In genomic region chr9:111997831-111998230, GRCh38 we compare ENCODE assay signal across 28 cellular contexts.
"Had no signal": no experiment of that assay in that cellular context is flagged by ENCODE, and none has a peak within 500 bp of the region (broad histone marks: within the 10 kb centered on the region; RNA-seq: fewer than 3 reads in every experiment).

No MANE protein-coding gene starts in this region.

- H3K36me3 Mint-ChIP-seq: activated CD4-positive, alpha-beta memory T cell treated with anti-CD3 and anti-CD28 coated beads for 36 hours; activated naive CD4-positive, alpha-beta T cell treated with anti-CD3 and anti-CD28 coated beads, Interleukin-2, amount 50 U/mL, for 72 hours; brain had no signal

- H3K27ac ChIP-seq: ascending aorta, breast epithelium, cardiac muscle cell, colonic mucosa had no signal

- H3K27me3 ChIP-seq: ascending aorta, breast epithelium, cardiac muscle cell, colonic mucosa had no signal

- H3K4me3 ChIP-seq: ascending aorta, breast epithelium, cardiac muscle cell, colonic mucosa had no signal

- H3K4me1 Mint-ChIP-seq: brain had no signal

- ATAC-seq: activated CD4-positive, alpha-beta T cell treated with anti-CD3 and anti-CD28 coated beads for 36 hours; activated CD8-positive, alpha-beta T cell treated with anti-CD3 and anti-CD28 coated beads, Interleukin-2, amount 10 ng/mL, durations not matched to agents 7 days and 5 days; activated naive CD4-positive, alpha-beta T cell treated with anti-CD3 and anti-CD28 coated beads, Interleukin-2, amount 50 U/mL, for 72 hours; activated T-cell treated with anti-CD3 and anti-CD28 coated beads, Interleukin-2, amount 50 U/mL, for 4 hours; activated T-helper 17 cell treated with anti-CD3 and anti-CD28 coated beads, Interleukin-2, amount 50 U/mL, for 72 hours; esophagus mucosa; T-helper 17 cell had no signal

- H3K4me3 Mint-ChIP-seq: activated CD4-positive, alpha-beta memory T cell treated with anti-CD3 and anti-CD28 coated beads for 36 hours; activated CD4-positive, alpha-beta T cell treated with anti-CD3 and anti-CD28 coated beads for 36 hours; activated CD4-positive, alpha-beta T cell treated with anti-CD3 and anti-CD28 coated beads, Interleukin-2, amount 10 ng/mL, durations not matched to agents 24 days and 14 days; activated CD8-positive, alpha-beta T cell treated with anti-CD3 and anti-CD28 coated beads, Interleukin-2, amount 10 ng/mL, durations not matched to agents 7 days and 5 days; activated naive CD8-positive, alpha-beta T cell treated with anti-CD3 and anti-CD28 coated beads, Interleukin-2, amount 10 ng/mL, durations not matched to agents 7 days and 5 days; activated T-cell treated with anti-CD3 and anti-CD28 coated beads, Interleukin-2, amount 50 U/mL, for 4 hours; activated T-helper 17 cell treated with anti-CD3 and anti-CD28 coated beads, Interleukin-2, amount 50 U/mL, for 72 hours; brain; T-helper 17 cell; T-helper 2 cell treated with Interferon-gamma antibody and Interleukin-4, amounts not matched to agents 5 μg/mL and 100 μg/mL, for 36 hours had no signal

- H3K9me3 ChIP-seq: ascending aorta, breast epithelium, colonic mucosa had no signal

- H3K9me3 Mint-ChIP-seq: activated CD4-positive, alpha-beta memory T cell treated with anti-CD3 and anti-CD28 coated beads for 36 hours; activated CD4-positive, alpha-beta T cell treated with anti-CD3 and anti-CD28 coated beads, Interleukin-2, amount 10 ng/mL, durations not matched to agents 24 days and 14 days; activated naive CD4-positive, alpha-beta T cell treated with anti-CD3 and anti-CD28 coated beads, Interleukin-2, amount 50 U/mL, for 72 hours; activated T-cell treated with anti-CD3 and anti-CD28 coated beads, Interleukin-2, amount 50 U/mL, for 4 hours; activated T-helper 17 cell treated with anti-CD3 and anti-CD28 coated beads, Interleukin-2, amount 50 U/mL, for 72 hours; brain; T-helper 2 cell treated with Interferon-gamma antibody and Interleukin-4, amounts not matched to agents 5 μg/mL and 100 μg/mL, for 36 hours had no signal

- DNase-seq: activated CD4-positive, alpha-beta memory T cell treated with anti-CD3 and anti-CD28 coated beads for 36 hours; activated CD4-positive, alpha-beta T cell treated with anti-CD3 and anti-CD28 coated beads for 36 hours; activated CD4-positive, alpha-beta T cell treated with anti-CD3 and anti-CD28 coated beads, Interleukin-2, amount 10 ng/mL, durations not matched to agents 24 days and 14 days; activated CD4-positive, CD25-positive, alpha-beta regulatory T cell; activated CD4-positive, CD25-positive, alpha-beta regulatory T cell treated with anti-CD3 and anti-CD28 coated beads, Interleukin-2, amount 50 U/mL, for 72 hours; activated CD8-positive, alpha-beta T cell treated with anti-CD3 and anti-CD28 coated beads, Interleukin-2, amount 10 ng/mL, durations not matched to agents 7 days and 5 days; activated effector memory CD4-positive, alpha-beta T cell treated with Interleukin-2 at 50 U/mL for 16 hours; activated gamma-delta T cell treated with Interleukin-2 at 50 U/mL for 16 hours; activated naive CD4-positive, alpha-beta T cell treated with Interleukin-2 at 50 U/mL for 16 hours; activated naive CD8-positive, alpha-beta T cell treated with anti-CD3 and anti-CD28 coated beads, Interleukin-2, amount 10 ng/mL, durations not matched to agents 7 days and 5 days; activated T-cell treated with anti-CD3 and anti-CD28 coated beads, Interleukin-2, amount 50 U/mL, for 4 hours; central memory CD4-positive, alpha-beta T cell; cerebellar nuclear complex; colonic mucosa; effector CD8-positive, alpha-beta T cell; foreskin fibroblast; head of caudate nucleus; hippocampal formation; T-helper 17 cell had no signal

- FAIRE-seq: frontal cortex had no signal

- H3K4me1 ChIP-seq: ascending aorta, breast epithelium, colonic mucosa had no signal

- H3K27ac Mint-ChIP-seq: activated CD4-positive, alpha-beta memory T cell treated with anti-CD3 and anti-CD28 coated beads for 36 hours; activated CD4-positive, alpha-beta T cell treated with anti-CD3 and anti-CD28 coated beads for 36 hours; activated CD4-positive, alpha-beta T cell treated with anti-CD3 and anti-CD28 coated beads, Interleukin-2, amount 10 ng/mL, durations not matched to agents 24 days and 14 days; activated CD8-positive, alpha-beta T cell treated with anti-CD3 and anti-CD28 coated beads, Interleukin-2, amount 10 ng/mL, durations not matched to agents 7 days and 5 days; activated naive CD4-positive, alpha-beta T cell treated with anti-CD3 and anti-CD28 coated beads, Interleukin-2, amount 50 U/mL, for 72 hours; activated naive CD8-positive, alpha-beta T cell treated with anti-CD3 and anti-CD28 coated beads, Interleukin-2, amount 10 ng/mL, durations not matched to agents 7 days and 5 days; activated T-helper 17 cell treated with anti-CD3 and anti-CD28 coated beads, Interleukin-2, amount 50 U/mL, for 72 hours; brain; T-helper 17 cell; T-helper 2 cell treated with Interferon-gamma antibody and Interleukin-4, amounts not matched to agents 5 μg/mL and 100 μg/mL, for 36 hours had no signal

- H3K36me3 ChIP-seq: ascending aorta, breast epithelium, cardiac muscle cell, colonic mucosa had no signal

- H3K27me3 Mint-ChIP-seq: activated T-helper 17 cell treated with anti-CD3 and anti-CD28 coated beads, Interleukin-2, amount 50 U/mL, for 72 hours; T-helper 17 cell had no signal
